8 cellular contexts compared by ENCODE assay signal in genomic region chr1:159921700-159922498, GRCh38. TPM values are rescaled to one million over a fixed set of nuclear protein-coding genes. Genes with fewer than 3 reads are reported as not detected.
DNase-seq lines count a peak whose midpoint lies in the region; TF ChIP-seq lines count a peak whose summit lies in the region.

No MANE protein-coding gene starts in this region.

- CTCF ChIA-PET in AG04450 (lab: Charles Lee), result interaction anchor here (1.1 to 7.6 kb wide), 3 partner anchors 14 to 123 kb away, joined by 3 to 91 read pairs (median 17); no protein-coding TSS in a partner anchor

- peak overlapping the region in 1 of 2 experiments; percentile 36 for H3K23ac ChIP-seq in mesenchymal stem cell (ENCODE audit: low read length in 2 of 2)

- H2BK15ac ChIP-seq in mesenchymal stem cell (ENCODE audit: low read depth, poor library complexity, severe bottlenecking), result peak overlapping the region; percentile 34

- H2BK5ac ChIP-seq in mesenchymal stem cell (ENCODE audit: low read depth, low read length, poor library complexity, severe bottlenecking), result no peak overlapping the region

- H3K27me3 ChIP-seq in AG04450 (ENCODE audit: control insufficient read depth, insufficient read depth, low read length) (no peaks in the 10 kb centered on the region), mesenchymal stem cell (ENCODE audit: control insufficient read depth in 1 of 2, insufficient read depth in 1 of 2, low read length in 2 of 2) (no peaks in the 10 kb centered on the region)

- no peak overlapping the region for H4K91ac ChIP-seq in mesenchymal stem cell (ENCODE audit: low read length)

- peaks cover 49% of the 10 kb centered on the region for H3K4me1 ChIP-seq in mesenchymal stem cell (ENCODE audit: control insufficient read depth, insufficient read depth, low read depth, low read length)

- DNase-seq in AG04450 (ENCODE audit: low read depth, low spot score), result no peak
- DNase-seq in HT-29 (ENCODE audit: low spot score), result peak; percentile 8
- peak; percentile 26 for DNase-seq in mesenchymal stem cell
- DNase-seq in retina, result no peak
- no peak for DNase-seq in DMS53 treated with DMSO at 0.1 percent for 48 hours (lab: John Stamatoyannopoulos, UW; ENCODE audit: unreplicated experiment)
- DNase-seq in iPS-NIHi7 (ENCODE audit: extremely low spot score), result no peak
- no peak for DNase-seq in H4 (ENCODE audit: low spot score)

- H2BK12ac ChIP-seq in mesenchymal stem cell (ENCODE audit: low read length in 2 of 2), result peak overlapping the region in 1 of 2 experiments; percentile 7

- peaks cover 4% of the 10 kb centered on the region; the same call in 1 of the 2 replicates for H3K9me3 ChIP-seq in AG04450 (ENCODE audit: control insufficient read depth, insufficient read depth, low read length)
- H3K9me3 ChIP-seq in mesenchymal stem cell (ENCODE audit: control insufficient read depth, low read length), result no peaks in the 10 kb centered on the region

- H3K36me3 ChIP-seq in mesenchymal stem cell (ENCODE audit: control insufficient read depth in 1 of 2, insufficient read depth in 2 of 2, low read depth in 1 of 2, low read length in 2 of 2), result peaks cover 37 to 38% of the 10 kb centered on the region in 2 experiments

- H4K8ac ChIP-seq in mesenchymal stem cell (ENCODE audit: low read length), result no peak overlapping the region

- H3K9ac ChIP-seq in mesenchymal stem cell (ENCODE audit: low read length), result peak overlapping the region; percentile 99

- 85% methylated on average over 16 of the region's 18 CpGs for WGBS in mesenchymal stem cell

- H3K27ac ChIP-seq in AG04450 (ENCODE audit: low read depth, low read length) (peak overlapping the region; percentile 39), angular gyrus (ENCODE audit: low read depth, low read length) (peak overlapping the region; percentile 41), mesenchymal stem cell (ENCODE audit: low read length, poor library complexity, severe bottlenecking) (peak overlapping the region; percentile 71)

- POLR2A ChIA-PET in AG04450 (lab: Yijun Ruan, JAX), result interaction anchor here (0.6 to 1.2 kb wide), 3 partner anchors 176 to 1369 kb away, joined by 3 to 4 read pairs (median 3); partner anchors contain the start of gene IGSF8

- H3K79me1 ChIP-seq in mesenchymal stem cell (replicated peaks; ENCODE audit: low read length, poor library complexity, severe bottlenecking), result peaks cover 7% of the 10 kb centered on the region

- peak overlapping the region in 1 of 2 experiments; percentile 69 for H3K14ac ChIP-seq in mesenchymal stem cell (ENCODE audit: low read length in 2 of 2)

- H3K18ac ChIP-seq in mesenchymal stem cell (ENCODE audit: low read depth in 1 of 2, low read length in 2 of 2), result peak overlapping the region in 1 of 2 experiments; percentile 83

- peak overlapping the region; percentile 63 for H2AK5ac ChIP-seq in mesenchymal stem cell (ENCODE audit: low read length, severe bottlenecking)

- H3K4me3 ChIP-seq in AG04450 (ENCODE audit: low read depth, low read length) (peak overlapping the region; percentile 97), mesenchymal stem cell (ENCODE audit: insufficient read depth in 1 of 2, low read depth in 1 of 2, low read length in 2 of 2) (peak overlapping the region in 1 of 2 experiments; percentile 98)

- peak overlapping the region in 1 of 2 experiments; percentile 73 for H3K4ac ChIP-seq in mesenchymal stem cell (ENCODE audit: low read depth in 1 of 2, low read length in 2 of 2)

- H3K4me2 ChIP-seq in mesenchymal stem cell (ENCODE audit: low read length, poor library complexity, severe bottlenecking), result peak overlapping the region; percentile 2

- TF ChIP-seq CTCF in AG04450 (IDR thresholded peaks at IDR 0.05; ENCODE audit: low read depth, low read length), result no peak

- no peak overlapping the region for H2BK120ac ChIP-seq in mesenchymal stem cell (ENCODE audit: low read depth, low read length)

- H2AFZ ChIP-seq in mesenchymal stem cell (ENCODE audit: low read depth, low read length), result no peak overlapping the region

RNA-seq across cellular contexts. Expression of gene TAGLN2, which starts 3.4 kb away (rescaled TPM):
- polyA plus RNA-seq in AG04450 (2011; rRNA removed), result 400 and 472 TPM in 2 replicates
- polyA minus RNA-seq in AG04450 (2011; rRNA and poly(A)+ RNA removed), result 226 and 280 TPM in 2 replicates
- total RNA-seq in HT-29 (2014; rRNA removed; shearing (Covaris generic)), result 778 and 828 TPM in 2 replicates
- 328 TPM for polyA plus RNA-seq in mesenchymal stem cell (2013, experiment 1 of 2)
- polyA plus RNA-seq in mesenchymal stem cell (2013, experiment 2 of 2), result 330 TPM
- 444 and 497 TPM in 2 replicates for total RNA-seq in H4 (2014; rRNA removed; shearing (Covaris generic))

RNA-seq across cellular contexts. Expression of gene CFAP45, which starts 21.9 kb away (rescaled TPM):
- polyA plus RNA-seq in AG04450 (2011; rRNA removed), result 0.29 and 0.51 TPM in 2 replicates
- 0.35 TPM in 1 of 2 replicates, not detected in the other for polyA minus RNA-seq in AG04450 (2011; rRNA and poly(A)+ RNA removed)
- total RNA-seq in HT-29 (2014; rRNA removed; shearing (Covaris generic)), result 0.76 TPM in 1 of 2 replicates, not detected in the other
- 0.86 TPM for polyA plus RNA-seq in mesenchymal stem cell (2013, experiment 1 of 2)
- 0.71 TPM for polyA plus RNA-seq in mesenchymal stem cell (2013, experiment 2 of 2)
- 0.21 and 0.62 TPM in 2 replicates for total RNA-seq in H4 (2014; rRNA removed; shearing (Covaris generic))

RNA-seq across cellular contexts. Expression of gene IGSF9, which starts 23.5 kb away (rescaled TPM):
- polyA plus RNA-seq in AG04450 (2011; rRNA removed), result not detected in 2 replicates
- polyA minus RNA-seq in AG04450 (2011; rRNA and poly(A)+ RNA removed), result not detected in 2 replicates
- total RNA-seq in HT-29 (2014; rRNA removed; shearing (Covaris generic)), result 5.9 and 6.5 TPM in 2 replicates
- 0.03 TPM for polyA plus RNA-seq in mesenchymal stem cell (2013, experiment 1 of 2)
- polyA plus RNA-seq in mesenchymal stem cell (2013, experiment 2 of 2), result 0.03 TPM
- 0.47 and 0.52 TPM in 2 replicates for total RNA-seq in H4 (2014; rRNA removed; shearing (Covaris generic))

RNA-seq across cellular contexts. Expression of gene SLAMF9, which starts 32.1 kb away (rescaled TPM):
- 0.11 TPM in 1 of 2 replicates, not detected in the other for polyA plus RNA-seq in AG04450 (2011; rRNA removed)
- polyA minus RNA-seq in AG04450 (2011; rRNA and poly(A)+ RNA removed), result 0.37 TPM in 1 of 2 replicates, not detected in the other
- not detected in 2 replicates for total RNA-seq in HT-29 (2014; rRNA removed; shearing (Covaris generic))
- polyA plus RNA-seq in mesenchymal stem cell (2013, experiment 1 of 2), result not detected
- polyA plus RNA-seq in mesenchymal stem cell (2013, experiment 2 of 2), result not detected
- 2.2 TPM in 1 of 2 replicates, not detected in the other for total RNA-seq in H4 (2014; rRNA removed; shearing (Covaris generic))

RNA-seq across cellular contexts. Expression of gene VSIG8, which starts 59.4 kb away (rescaled TPM):
- polyA plus RNA-seq in AG04450 (2011; rRNA removed), result not detected in 2 replicates
- not detected in 2 replicates for polyA minus RNA-seq in AG04450 (2011; rRNA and poly(A)+ RNA removed)
- total RNA-seq in HT-29 (2014; rRNA removed; shearing (Covaris generic)), result 0.13 and 0.44 TPM in 2 replicates
- polyA plus RNA-seq in mesenchymal stem cell (2013, experiment 1 of 2), result not detected
- polyA plus RNA-seq in mesenchymal stem cell (2013, experiment 2 of 2), result not detected
- total RNA-seq in H4 (2014; rRNA removed; shearing (Covaris generic)), result 0.14 TPM in 1 of 2 replicates, not detected in the other

Comparison
In these comparisons a context has a peak if more than half of its experiments do, and no peak if none do; other contexts are left out.
1. DNase-seq: peak in HT-29 (single experiment) and mesenchymal stem cell (single experiment); none in AG04450 (single experiment), retina (single experiment), DMS53 treated with DMSO at 0.1 percent for 48 hours (single experiment), iPS-NIHi7 (single experiment) and H4 (single experiment).
2. Peak in every context shown above with its lines, with median percentiles within 50 percentile points of each other: H3K27ac ChIP-seq.